In genomic region chr12:111373231-111373630, GRCh38 we compare ENCODE assay signal across 3 cellular contexts. TPM values are rescaled to one million over a fixed set of nuclear protein-coding genes. Genes with fewer than 3 reads are reported as not detected.
A peak's percentile ranks its signal among the peaks of the same experiment; 100 is the strongest.
DNase-seq lines count a peak whose midpoint lies in the region; ATAC-seq, FAIRE-seq and TF ChIP-seq lines count a peak whose summit lies in the region.
"Not testable (repeated sequence)": the region's sequence is repeated elsewhere in the genome, so short reads cannot be mapped to it uniquely, and the experiment has no call there.

No MANE protein-coding gene starts in this region.

- WGBS in K562 (ENCODE audit: insufficient coverage, low coverage, missing lambda C conversion rate): 73% methylated on average over 1 of the region's 1 CpG

- H4K20me1 ChIP-seq in K562 (replicated peaks; ENCODE audit: control insufficient read depth, insufficient read depth, low read length): not testable (repeated sequence)

- not testable (repeated sequence) for TF ChIP-seq CTCF in HEK293 (tag by site-specific recombination; IDR thresholded peaks at IDR 0.05); K562 (IDR thresholded peaks at IDR 0.05 in 2 of 3, conservative IDR thresholded peaks at IDR 0.05 in 1 of 3; ENCODE audit: insufficient read depth in 2 of 3, low read depth in 1 of 3, low read length in 3 of 3); glutamatergic neuron (IDR thresholded peaks at IDR 0.05; ENCODE audit: partially characterized antibody, unreplicated experiment)

- H3K9ac ChIP-seq in K562 (ENCODE audit: insufficient read depth in 1 of 2, low read depth in 2 of 2, low read length in 2 of 2): not testable (repeated sequence)

- FAIRE-seq in K562 (lab: Jason Lieb, UNC): not testable (repeated sequence)

- TF ChIP-seq POLR2A in K562 (conservative IDR thresholded peaks at IDR 0.05): not testable (repeated sequence)

- POLR2A ChIA-PET in HEK293 (lab: Yijun Ruan, JAX); K562 (lab: Yijun Ruan, JAX): not testable (repeated sequence)

- TF ChIP-seq EP300 in K562 (IDR thresholded peaks at IDR 0.05; ENCODE audit: low read length): not testable (repeated sequence)

- H3K27ac Mint-ChIP-seq in glutamatergic neuron (ENCODE audit: unreplicated experiment): not testable (repeated sequence)

- DNase-seq in K562 (ENCODE audit: extremely low read depth in 1 of 4, low spot score in 3 of 4); glutamatergic neuron: not testable (repeated sequence)

- H3K9me1 ChIP-seq in K562 (ENCODE audit: control insufficient read depth, insufficient read depth, low read length): not testable (repeated sequence)

- ATAC-seq in K562: not testable (repeated sequence)

- not testable (repeated sequence) for H3K36me3 Mint-ChIP-seq in glutamatergic neuron (ENCODE audit: unreplicated experiment)

- TF ChIP-seq RAD21 in K562 (CRISPR knock-in tag; conservative IDR thresholded peaks at IDR 0.05 in 1 of 2, IDR thresholded peaks at IDR 0.05 in 1 of 2): not testable (repeated sequence)

- H3K4me3 Mint-ChIP-seq in glutamatergic neuron (ENCODE audit: unreplicated experiment): peak overlapping the region; percentile 6

- not testable (repeated sequence) for H3K4me1 ChIP-seq in HEK293 (ENCODE audit: control insufficient read depth, insufficient read depth, low read length)
- H3K4me1 ChIP-seq in K562 (replicated peaks in 1 of 2; ENCODE audit: control insufficient read depth in 2 of 2, insufficient read depth in 2 of 2, low read length in 2 of 2): peaks cover 4 to 15% of the 10 kb centered on the region in 2 experiments; a peak in 4 of 5 replicates

- H3K9me3 Mint-ChIP-seq in glutamatergic neuron (ENCODE audit: unreplicated experiment): not testable (repeated sequence)

- H3K9me3 ChIP-seq in HEK293 (ENCODE audit: control insufficient read depth, insufficient read depth, low read depth, low read length); K562 (replicated peaks; ENCODE audit: control insufficient read depth, insufficient read depth, low read depth, low read length): not testable (repeated sequence)

- not testable (repeated sequence) for H3K4me3 ChIP-seq in HEK293 (ENCODE audit: low read depth, low read length); K562

- not testable (repeated sequence) for H3K4me2 ChIP-seq in K562 (ENCODE audit: insufficient read depth, low read length)

- not testable (repeated sequence) for BruUV-seq in K562 (replicated peaks; lab: Mats Ljungman, UMichigan)

- not testable (repeated sequence) for H3K79me2 ChIP-seq in K562 (ENCODE audit: control insufficient read depth, insufficient read depth, low read length)

- H2AFZ ChIP-seq in K562 (ENCODE audit: low read depth, low read length): not testable (repeated sequence)

- H3K4me1 Mint-ChIP-seq in glutamatergic neuron (ENCODE audit: low read depth, unreplicated experiment): not testable (repeated sequence)

- H3K27ac ChIP-seq in HEK293 (ENCODE audit: extremely low read depth, low read depth, low read length); K562 (ENCODE audit: extremely low read depth, low read depth, low read length): not testable (repeated sequence)

- CTCF ChIA-PET in HEK293 (lab: Yijun Ruan, JAX); K562 (lab: Yijun Ruan, JAX; ENCODE audit: low intra/inter-chr PET ratio): not testable (repeated sequence)

- H3K27me3 Mint-ChIP-seq in glutamatergic neuron (ENCODE audit: unreplicated experiment): not testable (repeated sequence)

- intact Hi-C loops in K562 (cut with micrococcal nuclease): not testable (repeated sequence)

- in situ Hi-C loops in K562 (cut with MboI): not testable (repeated sequence)

- H3K27me3 ChIP-seq in K562 (ENCODE audit: control insufficient read depth in 2 of 2, insufficient read depth in 2 of 2, low read length in 2 of 2): not testable (repeated sequence)

- H3K36me3 ChIP-seq in HEK293 (ENCODE audit: control insufficient read depth in 2 of 2, insufficient read depth in 1 of 2, low read length in 2 of 2); K562 (ENCODE audit: control insufficient read depth, insufficient read depth, low read length): not testable (repeated sequence)

TF ChIP-seq in HEK293, 187 proteins besides CTCF, POLR2A, EP300 and RAD21:
- TF ChIP-seq ZNF707 (tag by site-specific recombination; IDR thresholded peaks at IDR 0.05): peak; percentile 76
- 0 out of 2 replicates have a peak, but pooled peaks have one; percentile 32 for TF ChIP-seq SCRT2 (tag by site-specific recombination; IDR thresholded peaks at IDR 0.05)
- TF ChIP-seq SCRT1 (tag by site-specific recombination; IDR thresholded peaks at IDR 0.05; ENCODE audit: borderline replicate concordance): 0 out of 2 replicates have a peak, but pooled peaks have one; percentile 22

TF ChIP-seq in K562, 482 proteins besides CTCF, POLR2A, EP300 and RAD21:
- TF ChIP-seq ZNF707 (CRISPR knock-in tag; conservative IDR thresholded peaks at IDR 0.05): peak; percentile 87

RNA-seq across cellular contexts. Expression of gene PHETA1, which starts 4.3 kb away (rescaled TPM):
- total RNA-seq in K562 (2011; cell fraction: chromatin; rRNA removed; ENCODE audit: low replicate concordance): 4.2 and 14.8 TPM in 2 replicates
- 14.1 and 15.7 TPM in 2 replicates for total RNA-seq in K562 (2011; cell fraction: nucleolus; rRNA removed)
- total RNA-seq in K562 (2011; cell fraction: nucleoplasm; rRNA removed): 6.2 and 8.2 TPM in 2 replicates
- total RNA-seq in K562 (2014; rRNA removed) (6.2 and 8.0 TPM in 2 replicates), K562 (2014; rRNA removed; fragmentation: Illumina TruSeq; extraction: Trizol) (1.3 and 1.5 TPM in 2 replicates), K562 (2015; rRNA removed; fragmentation: Illumina TruSeq; extraction: Trizol) (3.0 and 3.5 TPM in 2 replicates), K562 (2021) (8.9 and 12.4 TPM in 2 replicates), glutamatergic neuron (ENCODE audit: unreplicated experiment) (33.2 TPM)
- polyA plus RNA-seq in K562 (2011; rRNA removed) (2.2 and 2.5 TPM in 2 replicates), K562 (2014; fragmentation: Illumina TruSeq; extraction: Trizol) (3.4 and 5.7 TPM in 2 replicates), K562 (2014; fragmentation: Nextera tagmentation; extraction: Ambion mirVana) (under 1 TPM; 0.03 to 0.17 TPM), K562 (2014; rRNA removed) (6.9 and 7.2 TPM in 2 replicates)
- polyA plus RNA-seq in K562 (2011; cell fraction: cytosol; rRNA removed): 2.8 and 8.2 TPM in 2 replicates
- polyA plus RNA-seq in K562 (2011; cell fraction: nucleus; rRNA removed): 6.7 and 12.1 TPM in 2 replicates
- polyA plus RNA-seq in K562 (2012): 6.0 and 7.5 TPM in 2 replicates
- polyA minus RNA-seq in K562 (2011; rRNA and poly(A)+ RNA removed): 0.84 and 1.5 TPM in 2 replicates
- 2.2 and 4.1 TPM in 2 replicates for polyA minus RNA-seq in K562 (2011; cell fraction: cytosol; rRNA and poly(A)+ RNA removed)
- polyA minus RNA-seq in K562 (2011; cell fraction: nucleus; rRNA and poly(A)+ RNA removed): 3.6 and 4.3 TPM in 2 replicates

RNA-seq across cellular contexts. Expression of gene SH2B3, which starts 32.5 kb away (rescaled TPM):
- 50.2 and 69.6 TPM in 2 replicates for total RNA-seq in K562 (2011; cell fraction: chromatin; rRNA removed; ENCODE audit: low replicate concordance)
- 38.4 and 40.4 TPM in 2 replicates for total RNA-seq in K562 (2011; cell fraction: nucleolus; rRNA removed)
- 52.1 and 86.9 TPM in 2 replicates for total RNA-seq in K562 (2011; cell fraction: nucleoplasm; rRNA removed)
- total RNA-seq in K562 (2014; rRNA removed) (46.7 and 52.0 TPM in 2 replicates), K562 (2014; rRNA removed; fragmentation: Illumina TruSeq; extraction: Trizol) (37.4 and 46.7 TPM in 2 replicates), K562 (2015; rRNA removed; fragmentation: Illumina TruSeq; extraction: Trizol) (22.9 and 23.4 TPM in 2 replicates), K562 (2021) (63.8 and 75.3 TPM in 2 replicates), glutamatergic neuron (ENCODE audit: unreplicated experiment) (18.1 TPM)
- polyA plus RNA-seq in K562 (2011; rRNA removed) (28.2 and 32.5 TPM in 2 replicates), K562 (2014; fragmentation: Illumina TruSeq; extraction: Trizol) (59.9 and 64.4 TPM in 2 replicates), K562 (2014; fragmentation: Nextera tagmentation; extraction: Ambion mirVana) (10 to 100 TPM; 10.8 to 14.3 TPM), K562 (2014; rRNA removed) (38.6 and 41.3 TPM in 2 replicates)
- polyA plus RNA-seq in K562 (2011; cell fraction: cytosol; rRNA removed): 33.3 and 57.9 TPM in 2 replicates
- polyA plus RNA-seq in K562 (2011; cell fraction: nucleus; rRNA removed): 25.5 and 39.5 TPM in 2 replicates
- polyA plus RNA-seq in K562 (2012): 29.2 and 33.2 TPM in 2 replicates
- 22.2 and 28.8 TPM in 2 replicates for polyA minus RNA-seq in K562 (2011; rRNA and poly(A)+ RNA removed)
- polyA minus RNA-seq in K562 (2011; cell fraction: cytosol; rRNA and poly(A)+ RNA removed): 40.8 and 46.0 TPM in 2 replicates
- 10.2 and 14.4 TPM in 2 replicates for polyA minus RNA-seq in K562 (2011; cell fraction: nucleus; rRNA and poly(A)+ RNA removed)
